ENCODE assay signal across 11 cellular contexts in genomic region chr7:139995034-139995915, GRCh38.
DNase-seq lines count a peak whose midpoint lies in the region; ATAC-seq and TF ChIP-seq lines count a peak whose summit lies in the region.
"Had no signal": no experiment of that assay in that cellular context is flagged by ENCODE, and none has a peak within 500 bp of the region (broad histone marks: within the 10 kb centered on the region; RNA-seq: fewer than 3 reads in every experiment).

No MANE protein-coding gene starts in this region.

- TF ChIP-seq CTCF in AG10803 (conservative IDR thresholded peaks at IDR 0.05; ENCODE audit: low read length) (no peak; the same call in 1 of the 2 replicates), fibroblast of lung (conservative IDR thresholded peaks at IDR 0.05 in 1 of 2, IDR thresholded peaks at IDR 0.05 in 1 of 2; ENCODE audit: low read depth in 1 of 2, low read length in 2 of 2) (no peak)

- H3K9ac ChIP-seq in fibroblast of lung (ENCODE audit: insufficient read depth, low read length): no peak overlapping the region

- no peaks in the 10 kb centered on the region for H3K36me3 ChIP-seq in fibroblast of lung (ENCODE audit: control insufficient read depth, insufficient read depth, low read length)

- ATAC-seq in GM21367 (IDR thresholded peaks at IDR 0.05; ENCODE audit: unreplicated experiment): no peak
- ATAC-seq: stimulated activated naive CD8-positive, alpha-beta T cell treated with anti-CD3 and anti-CD28 coated beads, Interleukin-15, amount 100 ng/mL, for 72 hours had no signal

- H3K4me3 ChIP-seq in AG10803 (ENCODE audit: low read length): no peak overlapping the region
- no peak overlapping the region for H3K4me3 ChIP-seq in fibroblast of lung (replicated peaks in 1 of 4; ENCODE audit: control extremely low read depth in 1 of 4, insufficient read depth in 1 of 4, low read depth in 3 of 4, low read length in 4 of 4)
- H3K4me3 ChIP-seq: lung had no signal

- peak overlapping the region; percentile 28 for H3K27ac ChIP-seq in fibroblast of lung (ENCODE audit: insufficient read depth, low read length)

- no peaks in the 10 kb centered on the region for H3K79me2 ChIP-seq in fibroblast of lung (ENCODE audit: control insufficient read depth, insufficient read depth, low read length)

- H3K4me1 ChIP-seq in fibroblast of lung (ENCODE audit: control insufficient read depth, extremely low read depth, insufficient read depth, low read length): peaks cover 7% of the 10 kb centered on the region

- peak overlapping the region; percentile 42 for H3K4me2 ChIP-seq in fibroblast of lung (ENCODE audit: extremely low read depth, insufficient read depth, low read length)

- no peaks in the 10 kb centered on the region for H3K9me3 ChIP-seq in fibroblast of lung (ENCODE audit: control insufficient read depth, insufficient read depth, low read depth, low read length)

- DNase-seq in AG10803 (ENCODE audit: low read depth) (peak; percentile 36), NCI-H460 (ENCODE audit: extremely low read depth, low read depth) (peak; percentile 49), fibroblast of lung (ENCODE audit: low read depth in 2 of 2) (peak; percentile 23 to 77), myocyte (ENCODE audit: low read depth) (peak; percentile 67), mesenteric fat pad (ENCODE audit: low spot score) (no peak), HK-2 (ENCODE audit: unreplicated experiment) (no peak), DMS153 (lab: John Stamatoyannopoulos, UW) (no peak)
- DNase-seq: NCI-H446; stimulated activated naive CD8-positive, alpha-beta T cell treated with anti-CD3 and anti-CD28 coated beads, Interleukin-15, amount 100 ng/mL, for 72 hours had no signal

- H2AFZ ChIP-seq in fibroblast of lung (ENCODE audit: low read length): no peak overlapping the region

- H4K20me1 ChIP-seq in fibroblast of lung (ENCODE audit: control insufficient read depth, extremely low read depth, insufficient read depth, low read length): no peaks in the 10 kb centered on the region

- no peaks in the 10 kb centered on the region for H3K27me3 ChIP-seq in fibroblast of lung (ENCODE audit: control insufficient read depth, insufficient read depth, low read length)

Comparison
In these comparisons a context has a peak if more than half of its experiments do, and no peak if none do; other contexts are left out.
1. DNase-seq: peak in AG10803 (single experiment), NCI-H460 (single experiment), fibroblast of lung (2 of 2) and myocyte (single experiment); none in mesenteric fat pad (single experiment), HK-2 (single experiment) and DMS153 (single experiment).